ENCODE assay signal across 8 cellular contexts in genomic region chr12:93442411-93443340, GRCh38. TPM values are rescaled to one million over a fixed set of nuclear protein-coding genes. Genes with fewer than 3 reads are reported as not detected.
DNase-seq lines count a peak whose midpoint lies in the region; ATAC-seq and TF ChIP-seq lines count a peak whose summit lies in the region.

No MANE protein-coding gene starts in this region.

- H3K36me3 ChIP-seq in endocrine pancreas (ENCODE audit: control insufficient read depth, insufficient read depth, low read length): no peaks in the 10 kb centered on the region

- no peak for TF ChIP-seq CTCF in nephron progenitor cell (IDR thresholded peaks at IDR 0.05)

- peak overlapping the region; percentile 97 for H3K4me3 Mint-ChIP-seq in nephron progenitor cell

- DNase-seq in Daoy (ENCODE audit: low read depth): peak; percentile 4
- DNase-seq in OCI-M1 (lab: John Stamatoyannopoulos, UW): peak; percentile 57
- no peak for DNase-seq in nephron progenitor cell
- DNase-seq in NCI-H2081 treated with DMSO at 0.1 percent for 48 hours (lab: John Stamatoyannopoulos, UW): no peak
- DNase-seq in middle frontal gyrus (ENCODE audit: extremely low spot score, low spot score): no peak
- no peak for DNase-seq in ecto neural progenitor cell (ENCODE audit: low spot score)

- H3K9ac ChIP-seq in endocrine pancreas (ENCODE audit: control insufficient read depth, insufficient read depth, low read length): peak overlapping the region; percentile 97

- no peaks in the 10 kb centered on the region for H3K9me3 Mint-ChIP-seq in nephron progenitor cell

- peaks cover 45% of the 10 kb centered on the region for H3K4me1 Mint-ChIP-seq in nephron progenitor cell

- H3K27me3 Mint-ChIP-seq in nephron progenitor cell (ENCODE audit: low read depth, poor library complexity): no peaks in the 10 kb centered on the region

- H3K27ac Mint-ChIP-seq in nephron progenitor cell: peak overlapping the region; percentile 99

- H3K9me3 ChIP-seq in endocrine pancreas (ENCODE audit: control insufficient read depth, low read length): no peaks in the 10 kb centered on the region

- H3K36me3 Mint-ChIP-seq in nephron progenitor cell (ENCODE audit: low read depth): no peaks in the 10 kb centered on the region

- peak overlapping the region; percentile 91 for H3K4me3 ChIP-seq in endocrine pancreas (ENCODE audit: control insufficient read depth, insufficient read depth, low read length)

- H3K4me1 ChIP-seq in endocrine pancreas (ENCODE audit: control insufficient read depth, insufficient read depth, low read length): peaks cover 16% of the 10 kb centered on the region

- H3K27me3 ChIP-seq in endocrine pancreas (ENCODE audit: control insufficient read depth, insufficient read depth, low read length): no peaks in the 10 kb centered on the region

- no peak for ATAC-seq in GM21529 (IDR thresholded peaks at IDR 0.05; ENCODE audit: unreplicated experiment)

RNA-seq across cellular contexts. Expression of gene UBE2N, which starts 0.9 kb away (rescaled TPM):
- 130 and 223 TPM in 2 replicates for total RNA-seq in Daoy (2014; rRNA removed; shearing (Covaris generic))

RNA-seq across cellular contexts. Expression of gene MRPL42, which starts 24.6 kb away (rescaled TPM):
- 151 and 194 TPM in 2 replicates for total RNA-seq in Daoy (2014; rRNA removed; shearing (Covaris generic))

Comparison
In these comparisons a context has a peak if more than half of its experiments do, and no peak if none do; other contexts are left out.
1. DNase-seq: peak in Daoy (single experiment) and OCI-M1 (single experiment); none in nephron progenitor cell (single experiment), NCI-H2081 treated with DMSO at 0.1 percent for 48 hours (single experiment), middle frontal gyrus (single experiment) and ecto neural progenitor cell (single experiment).